Comparison of ENCODE assay signal across 1 cellular context in genomic region chr7:125173571-125173970, GRCh38.
TF ChIP-seq lines count a peak whose summit lies in the region.

No MANE protein-coding gene starts in this region.

TF ChIP-seq in A549, 52 proteins besides CTCF, POLR2A, EP300 and RAD21 (continued from another document):
- no peak for TF ChIP-seq MAX (IDR thresholded peaks at IDR 0.05)
